8 cellular contexts compared by ENCODE assay signal in genomic region chr16:21952040-21952792, GRCh38. TPM values are rescaled to one million over a fixed set of nuclear protein-coding genes. Genes with fewer than 3 reads are reported as not detected.
DNase-seq lines count a peak whose midpoint lies in the region; ATAC-seq, FAIRE-seq and TF ChIP-seq lines count a peak whose summit lies in the region.

No MANE protein-coding gene starts in this region.

- peaks cover 2% of the 10 kb centered on the region for H3K36me3 ChIP-seq in astrocyte (ENCODE audit: insufficient read depth, low read length)

- POLR2A ChIA-PET in HEK293T (lab: Yijun Ruan, JAX): interaction anchor here (1.0 to 2.5 kb wide), 2 partner anchors 132 to 239 kb away, joined by 4 to 10 read pairs; no protein-coding TSS in a partner anchor

- no peaks in the 10 kb centered on the region for H3K9me3 Mint-ChIP-seq in T-helper 2 cell treated with Interferon-gamma antibody and Interleukin-4, amounts not matched to agents 5 μg/mL and 100 μg/mL, for 36 hours
- peaks cover 1% of the 10 kb centered on the region for H3K9me3 Mint-ChIP-seq in astrocyte (ENCODE audit: unreplicated experiment)

- ATAC-seq in HG02870 (IDR thresholded peaks at IDR 0.05; ENCODE audit: unreplicated experiment): no peak

- H3K9me3 ChIP-seq in astrocyte (ENCODE audit: insufficient read depth, low read depth, low read length): no peaks in the 10 kb centered on the region

- H3K36me3 Mint-ChIP-seq in T-helper 2 cell treated with Interferon-gamma antibody and Interleukin-4, amounts not matched to agents 5 μg/mL and 100 μg/mL, for 36 hours (ENCODE audit: low read depth): peaks cover 27% of the 10 kb centered on the region
- peaks cover 2% of the 10 kb centered on the region for H3K36me3 Mint-ChIP-seq in astrocyte (ENCODE audit: low read depth, unreplicated experiment)

- FAIRE-seq in astrocyte (lab: Jason Lieb, UNC): no peak

- CTCF ChIA-PET in HEK293T (lab: Yijun Ruan, JAX): no interaction called here

- H3K27ac ChIP-seq in astrocyte (ENCODE audit: low read depth, low read length): peak overlapping the region; percentile 100

- no peak for TF ChIP-seq CTCF in astrocyte (IDR thresholded peaks at IDR 0.05; ENCODE audit: insufficient read depth, low read depth, low read length)

- peaks cover 41% of the 10 kb centered on the region for H4K20me1 ChIP-seq in astrocyte (ENCODE audit: insufficient read depth, low read length)

- H3K4me1 Mint-ChIP-seq in T-helper 2 cell treated with Interferon-gamma antibody and Interleukin-4, amounts not matched to agents 5 μg/mL and 100 μg/mL, for 36 hours (ENCODE audit: low read depth): peaks cover 38% of the 10 kb centered on the region
- H3K4me1 Mint-ChIP-seq in astrocyte (ENCODE audit: low read depth, unreplicated experiment): peaks cover 2% of the 10 kb centered on the region

- peak overlapping the region; percentile 98 for H3K4me3 ChIP-seq in astrocyte (ENCODE audit: insufficient read depth, low read depth, low read length)
- H3K4me3 ChIP-seq in skeletal muscle cell (ENCODE audit: low read depth, low read length): peak overlapping the region; percentile 91

- H3K4me1 ChIP-seq in astrocyte (ENCODE audit: insufficient read depth, low read length): peaks cover 15% of the 10 kb centered on the region

- peaks cover 60% of the 10 kb centered on the region for H3K79me2 ChIP-seq in astrocyte (ENCODE audit: insufficient read depth, low read length)

- no peaks in the 10 kb centered on the region for H3K27me3 ChIP-seq in astrocyte (ENCODE audit: insufficient read depth, low read length)

- H2AFZ ChIP-seq in astrocyte (ENCODE audit: low read depth, low read length): peak overlapping the region; percentile 99

- H3K4me2 ChIP-seq in astrocyte (ENCODE audit: low read length): peak overlapping the region; percentile 99

- peak overlapping the region; percentile 96 for H3K9ac ChIP-seq in astrocyte (ENCODE audit: low read length)

- peak overlapping the region; percentile 98 for H3K4me3 Mint-ChIP-seq in T-helper 2 cell treated with Interferon-gamma antibody and Interleukin-4, amounts not matched to agents 5 μg/mL and 100 μg/mL, for 36 hours
- H3K4me3 Mint-ChIP-seq in astrocyte (ENCODE audit: unreplicated experiment): peak overlapping the region; percentile 100

- peak overlapping the region; percentile 96 for H3K27ac Mint-ChIP-seq in T-helper 2 cell treated with Interferon-gamma antibody and Interleukin-4, amounts not matched to agents 5 μg/mL and 100 μg/mL, for 36 hours
- H3K27ac Mint-ChIP-seq in astrocyte (ENCODE audit: unreplicated experiment): peak overlapping the region; percentile 100

- DNase-seq in GDM1 (lab: John Stamatoyannopoulos, UW) (peak; percentile 30), HEK293T (ENCODE audit: extremely low spot score) (peak; percentile 74), NCI-H1092 (lab: John Stamatoyannopoulos, UW) (peak; percentile 31), astrocyte (ENCODE audit: low read depth) (peak; percentile 48), hippocampal formation (lab: John Stamatoyannopoulos, UW) (peak; percentile 50 to 65), skeletal muscle cell (ENCODE audit: low read depth) (peak; percentile 25)
- peak; percentile 79 for DNase-seq in T-helper 2 cell treated with Interferon-gamma antibody and Interleukin-4, amounts not matched to agents 5 μg/mL and 100 μg/mL, for 36 hours (ENCODE audit: low spot score)

- no peaks in the 10 kb centered on the region for H3K27me3 Mint-ChIP-seq in T-helper 2 cell treated with Interferon-gamma antibody and Interleukin-4, amounts not matched to agents 5 μg/mL and 100 μg/mL, for 36 hours (ENCODE audit: low read depth)
- peaks cover 2% of the 10 kb centered on the region for H3K27me3 Mint-ChIP-seq in astrocyte (ENCODE audit: low read depth, unreplicated experiment)

TF ChIP-seq in HEK293T, 16 proteins besides CTCF, POLR2A, EP300 and RAD21:
- TF ChIP-seq ZNF384 (IDR thresholded peaks at IDR 0.05) (no peak), ELF4 (IDR thresholded peaks at IDR 0.05) (no peak), NFRKB (IDR thresholded peaks at IDR 0.05) (no peak), TARDBP (IDR thresholded peaks at IDR 0.05) (no peak), FOXM1 (IDR thresholded peaks at IDR 0.05; ENCODE audit: borderline replicate concordance) (no peak), FOXA1 (IDR thresholded peaks at IDR 0.05) (no peak), L3MBTL2 (conservative IDR thresholded peaks at IDR 0.05) (no peak), PKNOX1 (IDR thresholded peaks at IDR 0.05) (no peak), HDGF (IDR thresholded peaks at IDR 0.05; ENCODE audit: borderline replicate concordance) (no peak)

RNA-seq across cellular contexts. Expression of gene UQCRC2, which starts 0.9 kb away (rescaled TPM):
- 169 and 179 TPM in 2 replicates for total RNA-seq in astrocyte

RNA-seq across cellular contexts. Expression of gene PDZD9, which starts 48.7 kb away (rescaled TPM):
- not detected in 2 replicates for total RNA-seq in astrocyte

RNA-seq across cellular contexts. Expression of gene MOSMO, which starts 55.7 kb away (rescaled TPM):
- total RNA-seq in astrocyte: 10.7 and 11.5 TPM in 2 replicates

Comparison
In these comparisons a context has a peak if more than half of its experiments do, and no peak if none do; other contexts are left out.
1. DNase-seq: peak in every context shown above with its lines; median percentile 79 in T-helper 2 cell treated with Interferon-gamma antibody and Interleukin-4, amounts not matched to agents 5 μg/mL and 100 μg/mL, for 36 hours; 74 in HEK293T; 58 in hippocampal formation; 48 in astrocyte; 31 in NCI-H1092; 30 in GDM1; 25 in skeletal muscle cell.